Comparison of ENCODE assay signal across 9 cellular contexts in the genomic region with DNA sequence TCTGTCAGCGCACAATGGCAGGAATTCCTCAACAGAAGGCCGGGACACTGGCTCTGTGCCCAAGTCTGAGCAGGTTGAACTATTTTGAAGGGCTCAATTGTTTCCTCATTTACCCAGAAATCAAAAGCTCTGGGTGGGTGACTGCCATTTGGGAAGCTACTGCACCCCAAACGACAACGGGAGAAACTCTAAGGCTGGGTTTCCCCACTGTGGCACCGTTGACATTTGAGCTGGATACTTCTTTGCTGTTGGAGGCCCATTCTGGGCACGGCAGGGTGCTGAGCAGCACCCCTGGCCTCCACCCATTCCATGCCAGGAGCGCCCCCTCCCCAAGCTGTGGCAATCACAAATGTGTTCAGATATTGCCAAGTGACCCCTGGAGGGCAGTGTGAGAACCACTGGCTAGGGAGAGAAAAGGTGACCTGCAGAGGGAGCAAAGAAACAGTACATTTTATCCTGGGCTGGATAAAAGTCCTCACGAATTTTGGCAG.
DNase-seq lines count a peak whose midpoint lies in the region; ATAC-seq and TF ChIP-seq lines count a peak whose summit lies in the region.
"Had no signal": no experiment of that assay in that cellular context is flagged by ENCODE, and none has a peak within 500 bp of the region (broad histone marks: within the 10 kb centered on the region; RNA-seq: fewer than 3 reads in every experiment).

No MANE protein-coding gene starts in this region.

- DNase-seq in NCI-H2081 (lab: John Stamatoyannopoulos, UW) (peak; percentile 59 to 72), NCI-H2081 treated with DMSO at 0.1 percent for 48 hours (lab: John Stamatoyannopoulos, UW) (no peak), NCI-H524 treated with DMSO at 0.1 percent for 48 hours (lab: John Stamatoyannopoulos, UW) (peak; percentile 1), chondrocyte (ENCODE audit: low spot score) (peak; percentile 53), mesenteric fat pad (ENCODE audit: low spot score) (peak; percentile 47)
- DNase-seq in activated CD4-positive, alpha-beta T cell treated with anti-CD3 and anti-CD28 coated beads for 36 hours: no peak

- H3K9me3 Mint-ChIP-seq in chondrocyte (ENCODE audit: low read depth): peaks cover 5% of the 10 kb centered on the region
- no peaks in the 10 kb centered on the region for H3K9me3 Mint-ChIP-seq in activated CD4-positive, alpha-beta T cell treated with anti-CD3 and anti-CD28 coated beads for 36 hours (ENCODE audit: low read depth)
- H3K9me3 Mint-ChIP-seq: CD8-positive, alpha-beta T cell had no signal

- no peak for ATAC-seq in activated CD4-positive, alpha-beta T cell treated with anti-CD3 and anti-CD28 coated beads for 36 hours
- no peak for ATAC-seq in HG02571 (IDR thresholded peaks at IDR 0.05; ENCODE audit: unreplicated experiment)
- ATAC-seq in HG02798 (IDR thresholded peaks at IDR 0.05; ENCODE audit: poor library complexity, unreplicated experiment): no peak
- ATAC-seq: CD8-positive, alpha-beta T cell had no signal

- peaks cover 1% of the 10 kb centered on the region for H3K36me3 Mint-ChIP-seq in chondrocyte (ENCODE audit: low read depth)
- H3K36me3 Mint-ChIP-seq in activated CD4-positive, alpha-beta T cell treated with anti-CD3 and anti-CD28 coated beads for 36 hours (ENCODE audit: low read depth): no peaks in the 10 kb centered on the region

- intact Hi-C loops in activated CD4-positive, alpha-beta T cell treated with anti-CD3 and anti-CD28 coated beads for 36 hours (cut with DNase I, micrococcal nuclease): loop anchor here (1.0 to 2.0 kb wide), 2 partner anchors 78 to 251 kb away; no protein-coding TSS in a partner anchor

- POLR2A ChIA-PET in activated CD4-positive, alpha-beta T cell treated with anti-CD3 and anti-CD28 coated beads for 36 hours (lab: Charles Lee): interaction anchor here (0.6 kb wide), 1 partner anchor 323 kb away, joined by 4 read pairs; no protein-coding TSS in a partner anchor

- no peak overlapping the region for H3K27ac Mint-ChIP-seq in chondrocyte (ENCODE audit: unreplicated experiment)
- no peak overlapping the region for H3K27ac Mint-ChIP-seq in activated CD4-positive, alpha-beta T cell treated with anti-CD3 and anti-CD28 coated beads for 36 hours
- H3K27ac Mint-ChIP-seq: CD8-positive, alpha-beta T cell had no signal

- H3K27me3 Mint-ChIP-seq in chondrocyte (ENCODE audit: low read depth): no peaks in the 10 kb centered on the region
- H3K27me3 Mint-ChIP-seq in activated CD4-positive, alpha-beta T cell treated with anti-CD3 and anti-CD28 coated beads for 36 hours: no peaks in the 10 kb centered on the region

- peak; percentile 84 for TF ChIP-seq CTCF in chondrocyte (IDR thresholded peaks at IDR 0.05)

- H3K4me1 Mint-ChIP-seq in chondrocyte (ENCODE audit: low read depth): peaks cover 11% of the 10 kb centered on the region
- H3K4me1 Mint-ChIP-seq in activated CD4-positive, alpha-beta T cell treated with anti-CD3 and anti-CD28 coated beads for 36 hours: peaks cover 5% of the 10 kb centered on the region

- CTCF ChIA-PET in activated CD4-positive, alpha-beta T cell treated with anti-CD3 and anti-CD28 coated beads for 36 hours (lab: Charles Lee): interaction anchor here (0.6 to 4.6 kb wide), 17 partner anchors 9 to 325 kb away, joined by 3 to 78 read pairs (median 5); a partner anchor contains a TSS

- H3K4me3 Mint-ChIP-seq in chondrocyte (ENCODE audit: unreplicated experiment): no peak overlapping the region
- no peak overlapping the region for H3K4me3 Mint-ChIP-seq in activated CD4-positive, alpha-beta T cell treated with anti-CD3 and anti-CD28 coated beads for 36 hours
- H3K4me3 Mint-ChIP-seq: CD8-positive, alpha-beta T cell had no signal

Comparison
In these comparisons a context has a peak if more than half of its experiments do, and no peak if none do; other contexts are left out.
1. DNase-seq: peak in NCI-H2081 (2 of 2), NCI-H524 treated with DMSO at 0.1 percent for 48 hours (single experiment), chondrocyte (single experiment) and mesenteric fat pad (single experiment); none in NCI-H2081 treated with DMSO at 0.1 percent for 48 hours (single experiment) and activated CD4-positive, alpha-beta T cell treated with anti-CD3 and anti-CD28 coated beads for 36 hours (single experiment).